Comparison of ENCODE assay signal across 33 cellular contexts in genomic region chr20:8724884-8725283, GRCh38.
"Had no signal": no experiment of that assay in that cellular context is flagged by ENCODE, and none has a peak within 500 bp of the region (broad histone marks: within the 10 kb centered on the region; RNA-seq: fewer than 3 reads in every experiment).

No MANE protein-coding gene starts in this region.

- ATAC-seq: activated naive CD4-positive, alpha-beta T cell treated with anti-CD3 and anti-CD28 coated beads, Interleukin-2, amount 50 U/mL, for 72 hours; activated naive CD8-positive, alpha-beta T cell treated with anti-CD3 and anti-CD28 coated beads, Interleukin-2, amount 50 U/mL, for 24 hours; activated T-cell treated with anti-CD3 and anti-CD28 coated beads, Interleukin-2, amount 50 U/mL, for 4 hours; activated T-cell treated with anti-CD3 and anti-CD28 coated beads, Interleukin-2, amount 50 U/mL, for 72 hours; activated T-helper 17 cell treated with anti-CD3 and anti-CD28 coated beads, Interleukin-2, amount 50 U/mL, for 72 hours; body of pancreas had no signal

- FAIRE-seq: bronchial epithelial cell had no signal

- H3K9me3 ChIP-seq: adrenal gland, ascending aorta, body of pancreas, breast epithelium had no signal

- H3K27me3 ChIP-seq: adrenal gland, ascending aorta, body of pancreas, brain microvascular endothelial cell, breast epithelium, cardiac muscle cell had no signal

- H3K4me3 ChIP-seq: adrenal gland, ascending aorta, body of pancreas, breast epithelium, cardiac muscle cell had no signal

- H3K27ac ChIP-seq: adrenal gland, ascending aorta, body of pancreas, brain microvascular endothelial cell, breast epithelium, cardiac muscle cell had no signal

- DNase-seq: activated effector memory CD4-positive, alpha-beta T cell treated with anti-CD3 and anti-CD28 coated beads, Interleukin-2, amount 50 U/mL, for 16 hours; activated effector memory CD4-positive, alpha-beta T cell treated with Interleukin-2 at 50 U/mL for 16 hours; activated gamma-delta T cell; activated gamma-delta T cell treated with Interleukin-2 at 50 U/mL for 16 hours; activated naive CD4-positive, alpha-beta T cell; activated naive CD4-positive, alpha-beta T cell treated with anti-CD3 and anti-CD28 coated beads for 36 hours; activated naive CD4-positive, alpha-beta T cell treated with anti-CD3 and anti-CD28 coated beads, Interleukin-2, amount 10 ng/mL, durations not matched to agents 7 days and 5 days; activated naive CD4-positive, alpha-beta T cell treated with anti-CD3 and anti-CD28 coated beads, Interleukin-2, amount 50 U/mL, for 16 hours; activated naive CD4-positive, alpha-beta T cell treated with Interleukin-2 at 50 U/mL for 16 hours; activated naive CD8-positive, alpha-beta T cell treated with anti-CD3 and anti-CD28 coated beads for 36 hours; activated naive CD8-positive, alpha-beta T cell treated with anti-CD3 and anti-CD28 coated beads, Interleukin-2, amount 10 ng/mL, durations not matched to agents 7 days and 5 days; activated naive CD8-positive, alpha-beta T cell treated with anti-CD3 and anti-CD28 coated beads, Interleukin-2, amount 50 U/mL, for 24 hours; activated T-cell treated with anti-CD3 and anti-CD28 coated beads, Interleukin-2, amount 50 U/mL, for 1 hour; activated T-cell treated with anti-CD3 and anti-CD28 coated beads, Interleukin-2, amount 50 U/mL, for 24 hours; activated T-cell treated with anti-CD3 and anti-CD28 coated beads, Interleukin-2, amount 50 U/mL, for 4 hours; activated T-cell treated with anti-CD3 and anti-CD28 coated beads, Interleukin-2, amount 50 U/mL, for 48 hours; activated T-cell treated with anti-CD3 and anti-CD28 coated beads, Interleukin-2, amount 50 U/mL, for 72 hours; adrenal gland; amniotic stem cell; amygdala; anterior cingulate cortex; aorta; body of pancreas; brain microvascular endothelial cell; caudate nucleus; central memory CD4-positive, alpha-beta T cell; cerebellar nuclear complex had no signal

- H3K4me1 ChIP-seq: adrenal gland, ascending aorta, body of pancreas, breast epithelium had no signal

- H3K36me3 ChIP-seq: adrenal gland, ascending aorta, brain microvascular endothelial cell, breast epithelium, cardiac muscle cell had no signal
